Comparison of ENCODE assay signal across 9 cellular contexts in genomic region chr20:53652859-53653520, GRCh38. TPM values are rescaled to one million over a fixed set of nuclear protein-coding genes. Genes with fewer than 3 reads are reported as not detected.
DNase-seq lines count a peak whose midpoint lies in the region; ATAC-seq, FAIRE-seq and TF ChIP-seq lines count a peak whose summit lies in the region.
"Had no signal": no experiment of that assay in that cellular context is flagged by ENCODE, and none has a peak within 500 bp of the region (broad histone marks: within the 10 kb centered on the region; RNA-seq: fewer than 3 reads in every experiment).

No MANE protein-coding gene starts in this region.

- H2AFZ ChIP-seq in KMS-11 (ENCODE audit: low read depth) (peak overlapping the region; percentile 31), H1 (ENCODE audit: low read length) (peak overlapping the region; percentile 1; the same call in 1 of the 2 replicates)

- no peak overlapping the region for H3K14ac ChIP-seq in H1 (ENCODE audit: insufficient read length)

- H3K9ac ChIP-seq in KMS-11 (peak overlapping the region; percentile 65), H1 (replicated peaks in 1 of 4; ENCODE audit: extremely low read depth in 1 of 4, low read depth in 3 of 4, low read length in 3 of 4) (no peak overlapping the region)

- ATAC-seq in GM18517 (IDR thresholded peaks at IDR 0.05; ENCODE audit: unreplicated experiment) (peak; percentile 11), GM21529 (IDR thresholded peaks at IDR 0.05; ENCODE audit: unreplicated experiment) (no peak)

- H3K4me1 ChIP-seq in KMS-11 (ENCODE audit: low read depth, poor library complexity, severe bottlenecking) (peaks cover 83% of the 10 kb centered on the region), H1 (replicated peaks in 1 of 4; ENCODE audit: control insufficient read depth in 3 of 4, insufficient read depth in 4 of 4, low read length in 3 of 4) (peaks cover 0 to 2% (median 1%) of the 10 kb centered on the region in 4 experiments; a peak in 1 of 7 replicates), prostate gland (replicated peaks) (no peaks in the 10 kb centered on the region)

- no peak overlapping the region for H2BK15ac ChIP-seq in H1 (ENCODE audit: low read length)

- H3K4ac ChIP-seq in H1 (replicated peaks; ENCODE audit: insufficient read length, low read depth, low read length) = no peak overlapping the region

- no peaks in the 10 kb centered on the region for H3K23me2 ChIP-seq in H1 (ENCODE audit: low read depth, low read length)

- H2AK5ac ChIP-seq in H1 (ENCODE audit: low read depth, low read length) = no peak overlapping the region

- H3K36me3 ChIP-seq in KMS-11 (ENCODE audit: insufficient read depth) (no peaks in the 10 kb centered on the region), H1 (ENCODE audit: control insufficient read depth in 2 of 4, insufficient read depth in 4 of 4, low read length in 3 of 4) (no peaks in the 10 kb centered on the region), prostate gland (no peaks in the 10 kb centered on the region)

- H4K91ac ChIP-seq in H1 (replicated peaks; ENCODE audit: insufficient read length, low read length) = no peak overlapping the region

- H3K56ac ChIP-seq in H1 (replicated peaks; ENCODE audit: insufficient read length, low read depth, low read length) = no peak overlapping the region

- H3K79me1 ChIP-seq in H1 (ENCODE audit: low read depth, low read length) = no peaks in the 10 kb centered on the region

- 76% methylated on average over 5 of the region's 5 CpGs; no CpG with 5 or more reads in 1 of the 2 experiments for WGBS in H1 (ENCODE audit: extremely low coverage in 1 of 2, insufficient coverage in 1 of 2, insufficient read length in 1 of 2, insufficient replicate concordance in 2 of 2, low coverage in 1 of 2, low lambda C conversion rate in 2 of 2, missing lambda C conversion rate in 1 of 2), 2 experiments
- 30% methylated on average over 5 of the region's 5 CpGs for WGBS in prostate gland

- H3K27me3 ChIP-seq in KMS-11 (ENCODE audit: insufficient read depth, low read depth) (no peaks in the 10 kb centered on the region), H1 (replicated peaks in 1 of 4; ENCODE audit: control insufficient read depth in 3 of 4, extremely low read depth in 1 of 4, insufficient read depth in 3 of 4, low read length in 3 of 4) (no peaks in the 10 kb centered on the region), prostate gland (replicated peaks; ENCODE audit: insufficient read depth) (no peaks in the 10 kb centered on the region)

- no peak overlapping the region for H2BK20ac ChIP-seq in H1 (ENCODE audit: low read length)

- H3K4me2 ChIP-seq in KMS-11 (peak overlapping the region; percentile 99), H1 (ENCODE audit: insufficient read depth in 1 of 2, low read depth in 2 of 2, low read length in 2 of 2) (no peak overlapping the region)

- H3K27ac ChIP-seq in KMS-11 = peak overlapping the region; percentile 91
- H3K27ac ChIP-seq in H1 (ENCODE audit: low read depth, low read length) = no peak overlapping the region
- peak overlapping the region; percentile 36 to 52 for H3K27ac ChIP-seq in prostate gland

- no peaks in the 10 kb centered on the region for H4K20me1 ChIP-seq in KMS-11 (ENCODE audit: insufficient read depth)
- no peaks in the 10 kb centered on the region for H4K20me1 ChIP-seq in H1 (replicated peaks in 1 of 2; ENCODE audit: control insufficient read depth in 1 of 2, insufficient read depth in 2 of 2, low read length in 2 of 2)

- H3K18ac ChIP-seq in H1 (ENCODE audit: extremely low read depth, low read length) = no peak overlapping the region

- no peak for TF ChIP-seq EP300 in H1 (IDR thresholded peaks at IDR 0.05; ENCODE audit: borderline replicate concordance in 1 of 2, low read depth in 2 of 2, low read length in 2 of 2)

- TF ChIP-seq CTCF in KMS-11 (conservative IDR thresholded peaks at IDR 0.05; ENCODE audit: low read depth, low read length) = 0 out of 2 replicates have a peak, but pooled peaks have one; percentile 1
- TF ChIP-seq CTCF in H1 (IDR thresholded peaks at IDR 0.05; ENCODE audit: control extremely low read depth in 1 of 3, insufficient read depth in 1 of 3, low read depth in 1 of 3, low read length in 3 of 3) = no peak
- no peak for TF ChIP-seq CTCF in prostate gland (IDR thresholded peaks at IDR 0.05)

- POLR2A ChIA-PET in H1 (lab: Charles Lee; ENCODE audit: partially characterized antibody) = interaction anchor here (0.6 kb wide), 1 partner anchor 289 kb away, joined by 3 read pairs; no protein-coding TSS in a partner anchor

- CTCF ChIA-PET in H1 (lab: Charles Lee; ENCODE audit: partially characterized antibody) = interaction anchor here (0.6 to 2.2 kb wide), 3 partner anchors 10 to 21 kb away, joined by 3 to 5 read pairs (median 3); no protein-coding TSS in a partner anchor

- H4K8ac ChIP-seq in H1 (ENCODE audit: extremely low read depth, insufficient read depth, low read length) = no peak overlapping the region

- H3K23ac ChIP-seq in H1 (ENCODE audit: insufficient read length) = no peak overlapping the region

- TF ChIP-seq POLR2A in H1 (IDR thresholded peaks at IDR 0.05; ENCODE audit: control extremely low read depth in 1 of 2, low read depth in 2 of 2, low read length in 2 of 2) (no peak), prostate gland (IDR thresholded peaks at IDR 0.05) (no peak)

- H2BK12ac ChIP-seq in H1 (ENCODE audit: low read depth, low read length) = no peak overlapping the region

- no peak for FAIRE-seq in H1 (lab: Jason Lieb, UNC)

- H3K4me3 ChIP-seq in KMS-11 (IDR thresholded peaks at IDR 0.05; ENCODE audit: insufficient read depth, low read depth, low read length) (no peak overlapping the region), H1 (ENCODE audit: extremely low read depth in 1 of 4, insufficient read depth in 2 of 4, low read depth in 3 of 4, low read length in 4 of 4) (no peak overlapping the region), prostate gland (no peak overlapping the region)

- no peak overlapping the region for H4K5ac ChIP-seq in H1 (ENCODE audit: insufficient read length, low read depth, low read length)

- H3K79me2 ChIP-seq in KMS-11 (ENCODE audit: insufficient read depth, low read depth) (peaks cover 24% of the 10 kb centered on the region), H1 (ENCODE audit: control insufficient read depth in 1 of 2, insufficient read depth in 2 of 2, low read length in 2 of 2) (no peaks in the 10 kb centered on the region)

- no peak for DNase-seq in H1 (ENCODE audit: low read depth in 1 of 2, low spot score in 2 of 2)
- DNase-seq in prostate gland (ENCODE audit: low spot score) = no peak
- DNase-seq in stimulated activated naive CD4-positive, alpha-beta T cell (lab: John Stamatoyannopoulos, UW) = no peak
- no peak for DNase-seq in stimulated activated CD8-positive, alpha-beta memory T cell treated with anti-CD3 and anti-CD28 coated beads, Interleukin-4, amount 100 ng/mL, for 48 hours
- no peak for DNase-seq in NCI-H1930 (lab: John Stamatoyannopoulos, UW)
- DNase-seq: effector CD4-positive, alpha-beta T cell had no signal

- no peak for TF ChIP-seq RAD21 in H1 (IDR thresholded peaks at IDR 0.05 in 1 of 2, conservative IDR thresholded peaks at IDR 0.05 in 1 of 2; ENCODE audit: low read depth in 2 of 2, low read length in 2 of 2)

- no peak overlapping the region for H2BK120ac ChIP-seq in H1 (replicated peaks; ENCODE audit: low read depth, low read length)

- no peak overlapping the region for H2BK5ac ChIP-seq in H1 (ENCODE audit: low read depth, low read length)

- H3K9me3 ChIP-seq in H1 (ENCODE audit: insufficient read depth in 2 of 2, low read depth in 1 of 2, low read length in 1 of 2) (no peaks in the 10 kb centered on the region), prostate gland (no peaks in the 10 kb centered on the region)

- intact Hi-C loops in prostate gland (cut with DNase I) = no loop called here

TF ChIP-seq in H1, 55 proteins besides CTCF, POLR2A, EP300 and RAD21:
- no peak for TF ChIP-seq BRCA1 (IDR thresholded peaks at IDR 0.05; ENCODE audit: low read depth, low read length)
- TF ChIP-seq TCF12 (IDR thresholded peaks at IDR 0.05; ENCODE audit: low read depth, low read length) = no peak
- no peak for TF ChIP-seq SIX5 (IDR thresholded peaks at IDR 0.05; ENCODE audit: low read depth, low read length)
- no peak for TF ChIP-seq SP1 (IDR thresholded peaks at IDR 0.05; ENCODE audit: low read depth, low read length)
- no peak for TF ChIP-seq E2F6 (IDR thresholded peaks at IDR 0.05)
- no peak for TF ChIP-seq HDAC2 (IDR thresholded peaks at IDR 0.05; ENCODE audit: borderline replicate concordance in 1 of 2, low read depth in 2 of 2, low read length in 2 of 2)
- TF ChIP-seq JUN (IDR thresholded peaks at IDR 0.05; ENCODE audit: low read depth, low read length) = no peak
- TF ChIP-seq CREB1 (IDR thresholded peaks at IDR 0.05) = no peak
- no peak for TF ChIP-seq POU5F1 (IDR thresholded peaks at IDR 0.05; ENCODE audit: low read depth, low read length)
- TF ChIP-seq NRF1 (IDR thresholded peaks at IDR 0.05; ENCODE audit: low read depth, low read length) = no peak
- TF ChIP-seq SUZ12 (IDR thresholded peaks at IDR 0.05; ENCODE audit: low read length) = no peak
- no peak for TF ChIP-seq BCL11A (IDR thresholded peaks at IDR 0.05; ENCODE audit: low read depth in 2 of 2, low read length in 2 of 2)
- TF ChIP-seq KDM1A (IDR thresholded peaks at IDR 0.05; ENCODE audit: borderline replicate concordance, low read length) = no peak

RNA-seq across cellular contexts. Expression of gene ZNF217, which starts 59.4 kb away (rescaled TPM):
- 87.9 and 89.8 TPM in 2 replicates for total RNA-seq in H1 (2021; fragmentation: NEBNext Ultra II Directional; extraction: Animal tissue kit (Norgen Biotek cat#: 25700))
- 14.3 and 15.3 TPM in 2 replicates for polyA plus RNA-seq in H1 (2011; rRNA removed)
- 20.7 TPM for polyA plus RNA-seq in H1 (2011; cell fraction: cytosol; rRNA removed)
- polyA plus RNA-seq in H1 (2011; cell fraction: nucleus; rRNA removed) = 26.5 TPM
- polyA plus RNA-seq in H1 (2012, experiment 1 of 2) = 30.3 to 46.0 TPM (median 35.4 TPM) in 4 replicates
- polyA plus RNA-seq in H1 (2012, experiment 2 of 2) = 3.0 TPM
- polyA plus RNA-seq in H1 (2013, experiment 1 of 2) = 30.9 TPM
- 30.1 TPM for polyA plus RNA-seq in H1 (2013, experiment 2 of 2)
- 73.4 and 80.4 TPM in 2 replicates for polyA minus RNA-seq in H1 (2011; rRNA and poly(A)+ RNA removed)
- polyA minus RNA-seq in H1 (2011; cell fraction: cytosol; rRNA and poly(A)+ RNA removed) = 52.0 TPM
- 43.5 TPM for polyA minus RNA-seq in H1 (2011; cell fraction: nucleus; rRNA and poly(A)+ RNA removed)
- total RNA-seq in prostate gland = 10 to 100 TPM; 35.4 to 44.5 TPM
